25 cellular contexts compared by ENCODE assay signal in the genomic region with DNA sequence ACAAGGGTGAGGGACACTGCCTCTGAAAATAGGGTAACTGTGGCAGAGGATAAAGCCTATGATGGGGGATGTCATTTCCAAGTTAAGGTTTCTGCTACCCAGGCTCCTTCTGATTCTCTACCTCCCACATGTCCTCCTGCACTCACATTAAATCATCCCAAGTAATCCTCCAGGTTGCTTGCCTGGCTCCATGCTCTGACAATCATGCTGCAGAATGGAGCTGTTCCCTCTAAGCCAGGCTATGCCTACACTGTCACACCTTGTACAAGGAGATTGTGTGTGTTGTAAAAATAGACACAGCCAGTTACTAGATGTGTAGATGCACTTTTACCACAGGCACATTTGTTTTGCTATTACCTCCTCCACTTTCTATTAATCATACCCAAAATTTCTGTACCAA. TPM values are rescaled to one million over a fixed set of nuclear protein-coding genes. Genes with fewer than 3 reads are reported as not detected.
DNase-seq lines count a peak whose midpoint lies in the region; ATAC-seq, FAIRE-seq and TF ChIP-seq lines count a peak whose summit lies in the region.
"Had no signal": no experiment of that assay in that cellular context is flagged by ENCODE, and none has a peak within 500 bp of the region (broad histone marks: within the 10 kb centered on the region; RNA-seq: fewer than 3 reads in every experiment).

No MANE protein-coding gene starts in this region.

- FAIRE-seq in GM12892 (lab: Jason Lieb, UNC) (no peak), HTR-8/SVneo (lab: Jason Lieb, UNC) (peak; percentile 54)
- FAIRE-seq: A549, D721Med, GM12878 had no signal

- no peak for ATAC-seq in GM21367 (IDR thresholded peaks at IDR 0.05; ENCODE audit: unreplicated experiment)
- ATAC-seq in HG02798 (IDR thresholded peaks at IDR 0.05; ENCODE audit: poor library complexity, unreplicated experiment): no peak
- ATAC-seq: A549, GM12878, GM23338 had no signal

- no peak for DNase-seq in GM12892 (ENCODE audit: insufficient read length)
- no peak for DNase-seq in HTR-8/SVneo (ENCODE audit: insufficient read length, low spot score)
- peak in 39 of 61 donors; percentile 4 to 92 (median 38) for DNase-seq in caudate nucleus (lab: John Stamatoyannopoulos, UW)
- peak in 37 of 42 donors; percentile 6 to 91 (median 50) for DNase-seq in head of caudate nucleus
- DNase-seq in hepatic stellate cell (ENCODE audit: low spot score): no peak
- no peak for DNase-seq in effector CD8-positive, alpha-beta T cell (lab: John Stamatoyannopoulos, UW)
- DNase-seq: 8988T; ACHN; AML-193; BE2C; CD4-positive, alpha-beta T cell; CD8-positive, alpha-beta memory T cell; DMS 273 treated with DMSO at 0.1 percent for 48 hours; DMS79; EL; GDM1; H9; HFFc6 had no signal

- intact Hi-C loops in head of caudate nucleus (cut with DNase I): loop anchor here (10.0 kb wide), 1 partner anchor 64 kb away; the partner anchor contains the start of gene ZNF211

- peak overlapping the region; percentile 86 for H3K27ac ChIP-seq in caudate nucleus (ENCODE audit: low read depth, low read length)
- H3K27ac ChIP-seq: A549; BLaER1 treated with 17β-estradiol and CSF1 and Interleukin-3, amounts not matched to agents 10 nM and 100 nM had no signal

- TF ChIP-seq POLR2A in GM12892 (IDR thresholded peaks at IDR 0.05; ENCODE audit: low read depth, low read length): 0 out of 2 replicates have a peak, but pooled peaks have one; percentile 30

RNA-seq across cellular contexts. Expression of gene ZNF416, which starts 8.0 kb away (rescaled TPM):
- polyA plus RNA-seq in GM12892 (2012; ENCODE audit: missing spikeins): 2.6 TPM

RNA-seq across cellular contexts. Expression of gene ZNF550, which starts 11.0 kb away (rescaled TPM):
- polyA plus RNA-seq in GM12892 (2012; ENCODE audit: missing spikeins): 6.0 TPM

RNA-seq across cellular contexts. Expression of gene ZIK1, which starts 13.2 kb away (rescaled TPM):
- polyA plus RNA-seq in GM12892 (2012; ENCODE audit: missing spikeins): 2.8 TPM

RNA-seq across cellular contexts. Expression of gene ZNF530, which starts 29.0 kb away (rescaled TPM):
- 4.0 TPM for polyA plus RNA-seq in GM12892 (2012; ENCODE audit: missing spikeins)

RNA-seq across cellular contexts. Expression of gene ZNF134, which starts 43.3 kb away (rescaled TPM):
- 5.1 TPM for polyA plus RNA-seq in GM12892 (2012; ENCODE audit: missing spikeins)

Comparison
In these comparisons a context has a peak if more than half of its experiments do, and no peak if none do; other contexts are left out.
1. DNase-seq: peak in caudate nucleus (39 of 61) and head of caudate nucleus (37 of 42); none in GM12892 (single experiment), HTR-8/SVneo (single experiment), hepatic stellate cell (single experiment) and effector CD8-positive, alpha-beta T cell (single experiment).